ENCODE assay signal across 9 cellular contexts in genomic region chr1:147169840-147170674, GRCh38. TPM values are rescaled to one million over a fixed set of nuclear protein-coding genes. Genes with fewer than 3 reads are reported as not detected.
DNase-seq lines count a peak whose midpoint lies in the region; ATAC-seq and TF ChIP-seq lines count a peak whose summit lies in the region.
"Had no signal": no experiment of that assay in that cellular context is flagged by ENCODE, and none has a peak within 500 bp of the region (broad histone marks: within the 10 kb centered on the region; RNA-seq: fewer than 3 reads in every experiment).

No MANE protein-coding gene starts in this region.

- no peaks in the 10 kb centered on the region for H3K9me3 ChIP-seq in BLaER1 treated with 17β-estradiol and CSF1 and Interleukin-3, amounts not matched to agents 10 nM and 100 nM (replicated peaks in 1 of 11)
- H3K9me3 ChIP-seq in mammary epithelial cell (replicated peaks; ENCODE audit: insufficient read depth, low read length) = no peaks in the 10 kb centered on the region

- H3K4me3 Mint-ChIP-seq in IgD-negative memory B cell (peak overlapping the region; percentile 32 to 97 (median 76)), naive B cell (peak overlapping the region in 6 of 8 donors; percentile 50 to 99 (median 96))

- WGBS in mammary epithelial cell (ENCODE audit: low coverage, missing lambda C conversion rate) = 85% methylated on average over 4 of the region's 6 CpGs

- H3K4me3 ChIP-seq in BLaER1 treated with 17β-estradiol and CSF1 and Interleukin-3, amounts not matched to agents 10 nM and 100 nM = peak overlapping the region in 7 of 10 experiments; percentile 94 to 98 (median 96); a peak in 5 of 20 replicates
- H3K4me3 ChIP-seq in mammary epithelial cell (replicated peaks in 1 of 3; ENCODE audit: insufficient read depth in 1 of 3, low read depth in 2 of 3, low read length in 3 of 3) = peak overlapping the region; percentile 6 to 92 (median 88)

- ATAC-seq in naive B cell (ENCODE audit: low read depth in 2 of 2) = no peak
- no peak for ATAC-seq in HG03139 (IDR thresholded peaks at IDR 0.05; ENCODE audit: unreplicated experiment)

- H3K27ac ChIP-seq in BLaER1 treated with 17β-estradiol and CSF1 and Interleukin-3, amounts not matched to agents 10 nM and 100 nM = no peak overlapping the region
- H3K27ac ChIP-seq in mammary epithelial cell (ENCODE audit: insufficient read depth, low read depth, low read length) = peak overlapping the region; percentile 47

- peaks cover 76% of the 10 kb centered on the region for H3K79me2 ChIP-seq in mammary epithelial cell (ENCODE audit: insufficient read depth, low read length)

- dilution Hi-C loops in mammary epithelial cell (cut with HindIII; ENCODE audit: low sequenced_read_pairs) = no loop called here

- no peaks in the 10 kb centered on the region for H3K27me3 Mint-ChIP-seq in IgD-negative memory B cell
- no peaks in the 10 kb centered on the region for H3K27me3 Mint-ChIP-seq in naive B cell

- no peaks in the 10 kb centered on the region for H3K9me3 Mint-ChIP-seq in IgD-negative memory B cell
- H3K9me3 Mint-ChIP-seq in naive B cell = no peaks in the 10 kb centered on the region

- H3K27ac Mint-ChIP-seq in IgD-negative memory B cell (peak overlapping the region in 2 of 3 donors; percentile 91), naive B cell (no peak overlapping the region)

- peak overlapping the region; percentile 89 to 98 (median 91); a peak in 21 of 22 replicates for H3K4me2 ChIP-seq in BLaER1 treated with 17β-estradiol and CSF1 and Interleukin-3, amounts not matched to agents 10 nM and 100 nM
- peak overlapping the region; percentile 95 for H3K4me2 ChIP-seq in mammary epithelial cell (ENCODE audit: insufficient read depth, low read depth, low read length)

- CTCF ChIA-PET in mammary epithelial cell (lab: Charles Lee; ENCODE audit: low non-redundant PET) = no interaction called here

- intact Hi-C loops in mammary epithelial cell (cut with micrococcal nuclease) = loop anchor here (5.0 kb wide), 1 partner anchor 57 kb away; the partner anchor contains the start of gene FMO5

- H3K9ac ChIP-seq in BLaER1 treated with 17β-estradiol and CSF1 and Interleukin-3, amounts not matched to agents 10 nM and 100 nM = peak overlapping the region in 2 of 11 experiments; percentile 38 to 89; a peak in 2 of 22 replicates
- H3K9ac ChIP-seq in mammary epithelial cell (ENCODE audit: insufficient read depth, low read length) = peak overlapping the region; percentile 21

- H3K4me1 Mint-ChIP-seq in IgD-negative memory B cell (peaks cover 22 to 30% (median 25%) of the 10 kb centered on the region in 3 donors), naive B cell (peaks cover 29 to 43% (median 39%) of the 10 kb centered on the region in 3 donors)

- no peak for TF ChIP-seq CTCF in mammary epithelial cell (conservative IDR thresholded peaks at IDR 0.05 in 1 of 2, IDR thresholded peaks at IDR 0.05 in 1 of 2; ENCODE audit: extremely low read depth in 1 of 2, insufficient read depth in 1 of 2, low read depth in 1 of 2, low read length in 2 of 2)

- no peak overlapping the region for H2AFZ ChIP-seq in mammary epithelial cell (ENCODE audit: low read depth, low read length)

- H3K4me1 ChIP-seq in BLaER1 treated with 17β-estradiol and CSF1 and Interleukin-3, amounts not matched to agents 10 nM and 100 nM = peaks cover 24 to 34% (median 30%) of the 10 kb centered on the region in 10 experiments
- peaks cover 34% of the 10 kb centered on the region for H3K4me1 ChIP-seq in mammary epithelial cell (ENCODE audit: insufficient read depth, low read length)

- peaks cover 4% of the 10 kb centered on the region for H3K36me3 Mint-ChIP-seq in IgD-negative memory B cell
- H3K36me3 Mint-ChIP-seq in naive B cell = peaks cover 0 to 16% of the 10 kb centered on the region in 2 donors

- DNase-seq in mammary epithelial cell (no peak), naive B cell (no peak), germinal center (ENCODE audit: low spot score) (no peak), Ammon's horn (ENCODE audit: low spot score) (no peak)
- DNase-seq in stimulated activated CD4-positive, alpha-beta T cell treated with anti-CD3 and anti-CD28 coated beads, Interleukin-2, amount 100 ng/mL, for 48 hours = no peak
- DNase-seq: NCI-H1105 had no signal

- in situ Hi-C loops in mammary epithelial cell (cut with MboI; ENCODE audit: low sequenced_read_pairs in 2 of 2) = loop anchor here (5.0 kb wide), 1 partner anchor 72 kb away; the partner anchor contains the start of gene CHD1L (in 2 of the 2)

- no peaks in the 10 kb centered on the region; a peak in 1 of 22 replicates for H4K20me1 ChIP-seq in BLaER1 treated with 17β-estradiol and CSF1 and Interleukin-3, amounts not matched to agents 10 nM and 100 nM
- no peaks in the 10 kb centered on the region for H4K20me1 ChIP-seq in mammary epithelial cell (ENCODE audit: insufficient read depth, low read length)

- peaks cover 25 to 33% (median 29%) of the 10 kb centered on the region in 11 experiments for H3K36me3 ChIP-seq in BLaER1 treated with 17β-estradiol and CSF1 and Interleukin-3, amounts not matched to agents 10 nM and 100 nM
- H3K36me3 ChIP-seq in mammary epithelial cell (ENCODE audit: insufficient read depth, low read length) = peaks cover 8% of the 10 kb centered on the region

- BruUV-seq in mammary epithelial cell (replicated peaks; lab: Mats Ljungman, UMichigan) = TSS peak; percentile 11

- no peaks in the 10 kb centered on the region for H3K27me3 ChIP-seq in BLaER1 treated with 17β-estradiol and CSF1 and Interleukin-3, amounts not matched to agents 10 nM and 100 nM
- no peaks in the 10 kb centered on the region for H3K27me3 ChIP-seq in mammary epithelial cell (ENCODE audit: insufficient read depth, low read length)

RNA-seq across cellular contexts. Expression of gene PRKAB2, which starts 2.2 kb away (rescaled TPM):
- 2.6 TPM for polyA plus RNA-seq in IgD-negative memory B cell
- total RNA-seq in mammary epithelial cell = 10 to 100 TPM; 24.6 to 30.8 TPM
- 17.3 TPM for polyA plus RNA-seq in mammary epithelial cell
- 2.4 TPM for polyA minus RNA-seq in mammary epithelial cell
- polyA plus RNA-seq in naive B cell (ENCODE audit: low read depth in 6 of 6) = 1 to 10 TPM in 5 of 6 donors, not detected in 1; 4.1 to 9.3 (median 5.0) TPM

RNA-seq across cellular contexts. Expression of gene FMO5, which starts 55.1 kb away (rescaled TPM):
- 1.9 TPM for polyA plus RNA-seq in IgD-negative memory B cell
- 1 to 10 TPM in 1 of 2 donors, under 1 TPM in 1; 0.94 to 1.3 TPM for total RNA-seq in mammary epithelial cell
- 0.58 TPM for polyA plus RNA-seq in mammary epithelial cell
- polyA minus RNA-seq in mammary epithelial cell = not detected
- polyA plus RNA-seq in naive B cell (ENCODE audit: low read depth in 6 of 6) = 10 to 100 TPM in 2 of 6 donors, 1 to 10 TPM in 4; 6.5 to 17.5 (median 9.7) TPM

Comparison
In these comparisons a context has a peak if more than half of its experiments do, and no peak if none do; other contexts are left out.
1. H3K27ac Mint-ChIP-seq: peak in IgD-negative memory B cell (2 of 3); none in naive B cell (0 of 6).